In genomic region chr5:95520176-95520575, GRCh38 we compare ENCODE assay signal across 21 cellular contexts.
"Had no signal": no experiment of that assay in that cellular context is flagged by ENCODE, and none has a peak within 500 bp of the region (broad histone marks: within the 10 kb centered on the region; RNA-seq: fewer than 3 reads in every experiment).

No MANE protein-coding gene starts in this region.

- H3K9me3 Mint-ChIP-seq: natural killer cell; stimulated activated memory B cell treated with anti-CD40 and anti-IgM and Interleukin-4, amounts not matched to agents 10 μg/mL and 1 μg/mL and 100 μg/mL, for 72 hours; stimulated activated naive CD8-positive, alpha-beta T cell treated with anti-CD3 and anti-CD28 coated beads, Interleukin-15, amount 100 ng/mL, for 72 hours had no signal

- H3K27ac Mint-ChIP-seq: mesothelial cell of epicardium; natural killer cell; progenitor cell of endocrine pancreas; stimulated activated memory B cell treated with anti-CD40 and anti-IgM and Interleukin-4, amounts not matched to agents 10 μg/mL and 1 μg/mL and 100 μg/mL, for 72 hours; stimulated activated naive CD8-positive, alpha-beta T cell treated with anti-CD3 and anti-CD28 coated beads, Interleukin-15, amount 100 ng/mL, for 72 hours had no signal

- H3K4me3 Mint-ChIP-seq: mesothelial cell of epicardium; naive B cell; natural killer cell; stimulated activated memory B cell treated with anti-CD40 and anti-IgM and Interleukin-4, amounts not matched to agents 10 μg/mL and 1 μg/mL and 100 μg/mL, for 72 hours; stimulated activated naive CD8-positive, alpha-beta T cell treated with anti-CD3 and anti-CD28 coated beads, Interleukin-15, amount 100 ng/mL, for 72 hours had no signal

- H3K4me1 Mint-ChIP-seq: mesothelial cell of epicardium; naive B cell; natural killer cell; stimulated activated memory B cell treated with anti-CD40 and anti-IgM and Interleukin-4, amounts not matched to agents 10 μg/mL and 1 μg/mL and 100 μg/mL, for 72 hours; stimulated activated naive CD8-positive, alpha-beta T cell treated with anti-CD3 and anti-CD28 coated beads, Interleukin-15, amount 100 ng/mL, for 72 hours had no signal

- ATAC-seq: natural killer cell; right lobe of liver; stimulated activated memory B cell treated with anti-CD40 and anti-IgM and Interleukin-4, amounts not matched to agents 10 μg/mL and 1 μg/mL and 100 μg/mL, for 72 hours; stimulated activated naive CD8-positive, alpha-beta T cell treated with anti-CD3 and anti-CD28 coated beads, Interleukin-15, amount 100 ng/mL, for 72 hours had no signal

- H3K27me3 Mint-ChIP-seq: naive B cell; progenitor cell of endocrine pancreas; stimulated activated memory B cell treated with anti-CD40 and anti-IgM and Interleukin-4, amounts not matched to agents 10 μg/mL and 1 μg/mL and 100 μg/mL, for 72 hours; stimulated activated naive CD8-positive, alpha-beta T cell treated with anti-CD3 and anti-CD28 coated beads, Interleukin-15, amount 100 ng/mL, for 72 hours had no signal

- DNase-seq: islet precursor cell; left ventricle myocardium inferior; mesendoderm; naive B cell; natural killer cell; ovary; right lobe of liver; stimulated activated CD4-positive, alpha-beta T cell treated with anti-CD3 and anti-CD28 coated beads, Interleukin-1b, Interleukin-23, amount 100 ng/mL, for 48 hours; stimulated activated CD4-positive, alpha-beta T cell treated with anti-CD3 and anti-CD28 coated beads, Interleukin-2, amount 100 ng/mL, for 48 hours; stimulated activated CD4-positive, alpha-beta T cell treated with anti-CD3 and anti-CD28 coated beads, Interleukin-4, amount 100 ng/mL, for 4 hours; stimulated activated CD8-positive, alpha-beta memory T cell treated with anti-CD3 and anti-CD28 coated beads, Interleukin-4, amount 100 ng/mL, for 48 hours; stimulated activated naive CD4-positive, alpha-beta T cell treated with Interleukin-2 at 50 U/mL for 16 hours; stimulated activated naive CD8-positive, alpha-beta T cell treated with anti-CD3 and anti-CD28 coated beads, Interleukin-15, amount 100 ng/mL, for 72 hours; substantia nigra; testis; thyroid gland; transverse colon; upper lobe of left lung had no signal
